In the genomic region with DNA sequence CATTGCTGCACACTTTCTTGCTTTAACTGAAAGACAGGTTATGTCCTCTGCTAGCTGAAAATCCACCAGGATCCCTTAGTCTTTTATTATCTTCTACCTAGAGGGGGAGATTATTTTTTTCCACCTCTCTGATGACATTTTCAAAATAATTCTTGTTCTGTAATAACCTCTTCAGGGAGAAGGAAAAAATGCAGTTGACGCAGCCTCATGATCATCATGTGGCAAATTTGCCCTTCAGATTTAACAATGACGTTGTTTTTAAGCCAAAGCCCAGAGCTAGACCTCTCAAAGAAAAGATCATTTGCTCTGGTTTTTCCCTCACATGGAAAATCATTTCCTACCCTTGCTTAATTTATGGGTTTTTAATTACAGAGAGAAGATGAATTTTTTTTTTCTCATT, we compare ENCODE assay signal across 22 cellular contexts.
DNase-seq lines count a peak whose midpoint lies in the region; ATAC-seq, FAIRE-seq and TF ChIP-seq lines count a peak whose summit lies in the region.
"Had no signal": no experiment of that assay in that cellular context is flagged by ENCODE, and none has a peak within 500 bp of the region (broad histone marks: within the 10 kb centered on the region; RNA-seq: fewer than 3 reads in every experiment).

No MANE protein-coding gene starts in this region.

- peaks cover 51% of the 10 kb centered on the region for H3K4me1 Mint-ChIP-seq in WTC11
- H3K4me1 Mint-ChIP-seq in nephron: peaks cover 25% of the 10 kb centered on the region
- H3K4me1 Mint-ChIP-seq: CD14-positive monocyte; CD4-positive, alpha-beta memory T cell; CD4-positive, CD25-positive, alpha-beta regulatory T cell; CD8-positive, alpha-beta memory T cell had no signal

- intact Hi-C loops in left ventricle myocardium inferior (cut with micrococcal nuclease): no loop called here

- in situ Hi-C loops in SK-MEL-5 (cut with HindIII; ENCODE audit: low pct_unique_long_range_greater_than_20kb, low sequenced_read_pairs): no loop called here

- no peak overlapping the region for H3K4me3 ChIP-seq in left ventricle myocardium inferior
- H3K4me3 ChIP-seq: A549, BLaER1 had no signal

- no peaks in the 10 kb centered on the region for H3K4me1 ChIP-seq in left ventricle myocardium inferior
- H3K4me1 ChIP-seq: A549, BE2C, BLaER1, Caco-2 had no signal

- no peaks in the 10 kb centered on the region for H3K9me3 Mint-ChIP-seq in WTC11
- H3K9me3 Mint-ChIP-seq in nephron: no peaks in the 10 kb centered on the region
- H3K9me3 Mint-ChIP-seq: CD4-positive, alpha-beta memory T cell had no signal

- no peak for TF ChIP-seq CTCF in WTC11 (IDR thresholded peaks at IDR 0.05)
- TF ChIP-seq CTCF in nephron (IDR thresholded peaks at IDR 0.05; ENCODE audit: unreplicated experiment in 3 of 3): no peak
- no peak for TF ChIP-seq CTCF in left ventricle myocardium inferior (IDR thresholded peaks at IDR 0.05; ENCODE audit: borderline replicate concordance)

- CTCF ChIA-PET in WTC11 (lab: Charles Lee): interaction anchor here (1.4 kb wide), 1 partner anchor 129 kb away, joined by 3 read pairs; no protein-coding TSS in a partner anchor

- H3K27me3 Mint-ChIP-seq in WTC11 (ENCODE audit: low read depth): no peaks in the 10 kb centered on the region
- no peaks in the 10 kb centered on the region for H3K27me3 Mint-ChIP-seq in nephron (ENCODE audit: low read depth)
- H3K27me3 Mint-ChIP-seq: CD4-positive, alpha-beta memory T cell; CD4-positive, CD25-positive, alpha-beta regulatory T cell; CD8-positive, alpha-beta memory T cell had no signal

- no peak overlapping the region for H3K27ac ChIP-seq in left ventricle myocardium inferior (replicated peaks)
- H3K27ac ChIP-seq: A549, BLaER1 had no signal

- H3K36me3 ChIP-seq in left ventricle myocardium inferior: no peaks in the 10 kb centered on the region
- H3K36me3 ChIP-seq: BE2C, BLaER1 had no signal

- H3K9me3 ChIP-seq in left ventricle myocardium inferior (replicated peaks): no peaks in the 10 kb centered on the region
- H3K9me3 ChIP-seq: A549, BE2C, BLaER1, Caco-2 had no signal

- POLR2A ChIA-PET in WTC11 (lab: Charles Lee): no interaction called here

- no peaks in the 10 kb centered on the region for H3K27me3 ChIP-seq in left ventricle myocardium inferior (ENCODE audit: low read depth)
- H3K27me3 ChIP-seq: BE2C, BLaER1 had no signal

- H3K36me3 Mint-ChIP-seq in WTC11 (no peaks in the 10 kb centered on the region), nephron (ENCODE audit: low read depth) (no peaks in the 10 kb centered on the region)
- H3K36me3 Mint-ChIP-seq: CD14-positive monocyte; CD4-positive, alpha-beta memory T cell; CD4-positive, CD25-positive, alpha-beta regulatory T cell; CD8-positive, alpha-beta memory T cell had no signal

- no peak for FAIRE-seq in RCC 7860 (lab: Jason Lieb, UNC)
- FAIRE-seq: A549, D721Med, GM12891, GM19239 had no signal

- H3K4me3 Mint-ChIP-seq in WTC11 (no peak overlapping the region), nephron (no peak overlapping the region)
- H3K4me3 Mint-ChIP-seq: CD14-positive monocyte; CD4-positive, alpha-beta memory T cell; CD4-positive, CD25-positive, alpha-beta regulatory T cell; CD8-positive, alpha-beta memory T cell had no signal

- ATAC-seq in WTC11: no peak
- ATAC-seq: A549 had no signal

- DNase-seq in COLO829 (ENCODE audit: low spot score) (peak; percentile 77), SK-MEL-5 (ENCODE audit: low read depth, low spot score) (peak; percentile 99), WTC11 (ENCODE audit: low spot score) (no peak), AG08395 (ENCODE audit: low spot score) (no peak), left ventricle myocardium inferior (no peak), RCC 7860 (ENCODE audit: low spot score) (no peak)
- DNase-seq: BE2C; C1 segment of cervical spinal cord; Caco-2; Calu3; CD4-positive, alpha-beta memory T cell; CD4-positive, CD25-positive, alpha-beta regulatory T cell; CD8-positive, alpha-beta memory T cell; DMS79 treated with DMSO at 0.1 percent for 48 hours; GF-D8 had no signal

- H3K27ac Mint-ChIP-seq in WTC11 (0 out of 2 replicates have a peak overlapping the region, but pooled peaks have one; percentile 15), nephron (peak overlapping the region; percentile 62 to 68 (median 63))
- H3K27ac Mint-ChIP-seq: CD14-positive monocyte; CD4-positive, alpha-beta memory T cell; CD4-positive, CD25-positive, alpha-beta regulatory T cell; CD8-positive, alpha-beta memory T cell had no signal

TF ChIP-seq in WTC11, 78 proteins besides CTCF, POLR2A, EP300 and RAD21 (continues in another document):
- no peak for TF ChIP-seq ZNF121 (CRISPR knock-in tag; IDR thresholded peaks at IDR 0.05)
- TF ChIP-seq JAZF1 (CRISPR knock-in tag; IDR thresholded peaks at IDR 0.05): no peak
- TF ChIP-seq, protein P1, sequence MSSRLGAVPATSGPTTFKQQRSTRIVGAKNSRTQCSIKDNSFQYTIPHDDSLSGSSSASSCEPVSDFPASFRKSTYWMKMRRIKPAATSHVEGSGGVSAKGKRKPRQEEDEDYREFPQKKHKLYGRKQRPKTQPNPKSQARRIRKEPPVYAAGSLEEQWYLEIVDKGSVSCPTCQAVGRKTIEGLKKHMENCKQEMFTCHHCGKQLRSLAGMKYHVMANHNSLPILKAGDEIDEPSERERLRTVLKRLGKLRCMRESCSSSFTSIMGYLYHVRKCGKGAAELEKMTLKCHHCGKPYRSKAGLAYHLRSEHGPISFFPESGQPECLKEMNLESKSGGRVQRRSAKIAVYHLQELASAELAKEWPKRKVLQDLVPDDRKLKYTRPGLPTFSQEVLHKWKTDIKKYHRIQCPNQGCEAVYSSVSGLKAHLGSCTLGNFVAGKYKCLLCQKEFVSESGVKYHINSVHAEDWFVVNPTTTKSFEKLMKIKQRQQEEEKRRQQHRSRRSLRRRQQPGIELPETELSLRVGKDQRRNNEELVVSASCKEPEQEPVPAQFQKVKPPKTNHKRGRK (CRISPR knock-in tag; IDR thresholded peaks at IDR 0.05; ENCODE audit: borderline replicate concordance): no peak
- no peak for TF ChIP-seq FOXP4 (CRISPR knock-in tag; IDR thresholded peaks at IDR 0.05)
- TF ChIP-seq E2F4 (CRISPR knock-in tag; IDR thresholded peaks at IDR 0.05; ENCODE audit: borderline replicate concordance, low read depth): no peak
- TF ChIP-seq, protein P2, sequence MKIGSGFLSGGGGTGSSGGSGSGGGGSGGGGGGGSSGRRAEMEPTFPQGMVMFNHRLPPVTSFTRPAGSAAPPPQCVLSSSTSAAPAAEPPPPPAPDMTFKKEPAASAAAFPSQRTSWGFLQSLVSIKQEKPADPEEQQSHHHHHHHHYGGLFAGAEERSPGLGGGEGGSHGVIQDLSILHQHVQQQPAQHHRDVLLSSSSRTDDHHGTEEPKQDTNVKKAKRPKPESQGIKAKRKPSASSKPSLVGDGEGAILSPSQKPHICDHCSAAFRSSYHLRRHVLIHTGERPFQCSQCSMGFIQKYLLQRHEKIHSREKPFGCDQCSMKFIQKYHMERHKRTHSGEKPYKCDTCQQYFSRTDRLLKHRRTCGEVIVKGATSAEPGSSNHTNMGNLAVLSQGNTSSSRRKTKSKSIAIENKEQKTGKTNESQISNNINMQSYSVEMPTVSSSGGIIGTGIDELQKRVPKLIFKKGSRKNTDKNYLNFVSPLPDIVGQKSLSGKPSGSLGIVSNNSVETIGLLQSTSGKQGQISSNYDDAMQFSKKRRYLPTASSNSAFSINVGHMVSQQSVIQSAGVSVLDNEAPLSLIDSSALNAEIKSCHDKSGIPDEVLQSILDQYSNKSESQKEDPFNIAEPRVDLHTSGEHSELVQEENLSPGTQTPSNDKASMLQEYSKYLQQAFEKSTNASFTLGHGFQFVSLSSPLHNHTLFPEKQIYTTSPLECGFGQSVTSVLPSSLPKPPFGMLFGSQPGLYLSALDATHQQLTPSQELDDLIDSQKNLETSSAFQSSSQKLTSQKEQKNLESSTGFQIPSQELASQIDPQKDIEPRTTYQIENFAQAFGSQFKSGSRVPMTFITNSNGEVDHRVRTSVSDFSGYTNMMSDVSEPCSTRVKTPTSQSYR (CRISPR knock-in tag; IDR thresholded peaks at IDR 0.05): no peak

Comparison
In these comparisons a context has a peak if more than half of its experiments do, and no peak if none do; other contexts are left out.
1. DNase-seq: peak in COLO829 (single experiment) and SK-MEL-5 (single experiment); none in WTC11 (single experiment), AG08395 (single experiment), left ventricle myocardium inferior (single experiment) and RCC 7860 (single experiment).